8 cellular contexts compared by ENCODE assay signal in the genomic region with DNA sequence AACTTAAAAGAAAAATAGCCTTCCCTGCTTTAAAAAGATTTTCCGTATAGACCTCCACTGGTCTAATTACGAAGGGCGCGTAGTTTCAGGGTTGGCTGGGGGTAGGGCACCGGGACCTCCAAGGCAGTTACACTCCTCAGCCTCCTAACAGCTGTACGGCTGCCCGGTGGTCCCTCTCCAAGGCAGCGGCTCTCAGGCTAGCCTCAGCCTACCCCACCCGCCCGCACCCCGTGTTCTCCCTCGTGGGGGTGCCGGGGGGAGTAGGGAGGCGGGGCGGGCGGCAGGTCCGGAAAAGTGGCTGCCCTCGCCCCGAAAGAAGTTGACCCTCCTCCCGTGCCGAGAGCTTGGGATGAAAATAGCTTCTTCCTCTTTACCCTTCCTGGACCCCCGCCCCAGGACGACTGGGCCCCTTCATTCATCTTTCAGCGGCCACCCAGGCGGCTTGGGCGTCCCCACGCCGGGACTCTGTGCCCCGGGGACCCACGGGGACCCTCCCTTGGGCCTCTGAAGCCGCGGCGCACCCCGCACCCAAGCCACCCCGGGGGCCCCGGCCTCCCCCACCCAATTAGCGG. TPM values are rescaled to one million over a fixed set of nuclear protein-coding genes. Genes with fewer than 3 reads are reported as not detected.
DNase-seq lines count a peak whose midpoint lies in the region; ATAC-seq and TF ChIP-seq lines count a peak whose summit lies in the region.

No MANE protein-coding gene starts in this region.

- peak overlapping the region; percentile 98 for H3K27ac ChIP-seq in uterus

- DNase-seq in DMS53 (lab: John Stamatoyannopoulos, UW) (peak; percentile 47), DMS53 treated with DMSO at 0.1 percent for 48 hours (lab: John Stamatoyannopoulos, UW; ENCODE audit: unreplicated experiment) (no peak), LHCN-M2 (ENCODE audit: low read depth) (peak; percentile 35), erythroblast (lab: John Stamatoyannopoulos, UW) (peak; percentile 63 to 73), naive B cell (no peak), uterus (peak; percentile 58 to 61)
- DNase-seq in activated CD4-positive, alpha-beta memory T cell treated with anti-CD3 and anti-CD28 coated beads, Interleukin-2, amount 10 ng/mL, durations not matched to agents 7 days and 5 days, result peak; percentile 32

- POLR2A ChIA-PET in activated CD4-positive, alpha-beta memory T cell treated with anti-CD3 and anti-CD28 coated beads, Interleukin-2, amount 10 ng/mL, durations not matched to agents 7 days and 5 days (lab: Charles Lee), result interaction anchor here (1.0 to 2.8 kb wide), 5 partner anchors 17 to 67 kb away, joined by 3 to 19 read pairs (median 6); no protein-coding TSS in a partner anchor

- TF ChIP-seq CTCF in uterus (IDR thresholded peaks at IDR 0.05), result no peak

- peaks cover 1% of the 10 kb centered on the region for H3K27me3 Mint-ChIP-seq in activated CD4-positive, alpha-beta memory T cell treated with anti-CD3 and anti-CD28 coated beads, Interleukin-2, amount 10 ng/mL, durations not matched to agents 7 days and 5 days
- no peaks in the 10 kb centered on the region for H3K27me3 Mint-ChIP-seq in naive B cell

- intact Hi-C loops in uterus (cut with DNase I; ENCODE audit: low total_unique reads), result no loop called here

- TF ChIP-seq POLR2A in erythroblast (IDR thresholded peaks at IDR 0.05; ENCODE audit: low read length) (peak; percentile 34), uterus (IDR thresholded peaks at IDR 0.05) (no peak)

- no peaks in the 10 kb centered on the region for H3K27me3 ChIP-seq in uterus

- peak overlapping the region; percentile 91 for H3K4me3 Mint-ChIP-seq in activated CD4-positive, alpha-beta memory T cell treated with anti-CD3 and anti-CD28 coated beads, Interleukin-2, amount 10 ng/mL, durations not matched to agents 7 days and 5 days
- H3K4me3 Mint-ChIP-seq in naive B cell, result peak overlapping the region; percentile 76 to 100 (median 89)

- peak overlapping the region; percentile 78 to 96 for H3K4me3 ChIP-seq in uterus

- peaks cover 24% of the 10 kb centered on the region for H3K4me1 Mint-ChIP-seq in activated CD4-positive, alpha-beta memory T cell treated with anti-CD3 and anti-CD28 coated beads, Interleukin-2, amount 10 ng/mL, durations not matched to agents 7 days and 5 days
- H3K4me1 Mint-ChIP-seq in naive B cell, result peaks cover 15 to 36% (median 29%) of the 10 kb centered on the region in 3 donors

- no peaks in the 10 kb centered on the region for H3K36me3 ChIP-seq in uterus

- no peak for ATAC-seq in naive B cell (ENCODE audit: low read depth in 2 of 2)
- ATAC-seq in HG02678 (IDR thresholded peaks at IDR 0.05; ENCODE audit: unreplicated experiment), result no peak

- CTCF ChIA-PET in activated CD4-positive, alpha-beta memory T cell treated with anti-CD3 and anti-CD28 coated beads, Interleukin-2, amount 10 ng/mL, durations not matched to agents 7 days and 5 days (lab: Charles Lee), result interaction anchor here (0.9 to 1.9 kb wide), 3 partner anchors 23 to 67 kb away, joined by 3 to 6 read pairs (median 3); no protein-coding TSS in a partner anchor

- H3K4me1 ChIP-seq in uterus, result no peaks in the 10 kb centered on the region

- no peaks in the 10 kb centered on the region for H3K9me3 ChIP-seq in uterus

- H3K36me3 Mint-ChIP-seq in activated CD4-positive, alpha-beta memory T cell treated with anti-CD3 and anti-CD28 coated beads, Interleukin-2, amount 10 ng/mL, durations not matched to agents 7 days and 5 days (ENCODE audit: low read depth), result peaks cover 11% of the 10 kb centered on the region
- no peaks in the 10 kb centered on the region for H3K36me3 Mint-ChIP-seq in naive B cell

- H3K9me3 Mint-ChIP-seq in activated CD4-positive, alpha-beta memory T cell treated with anti-CD3 and anti-CD28 coated beads, Interleukin-2, amount 10 ng/mL, durations not matched to agents 7 days and 5 days, result no peaks in the 10 kb centered on the region
- no peaks in the 10 kb centered on the region for H3K9me3 Mint-ChIP-seq in naive B cell

- peak overlapping the region; percentile 61 for H3K27ac Mint-ChIP-seq in activated CD4-positive, alpha-beta memory T cell treated with anti-CD3 and anti-CD28 coated beads, Interleukin-2, amount 10 ng/mL, durations not matched to agents 7 days and 5 days
- H3K27ac Mint-ChIP-seq in naive B cell, result peak overlapping the region; percentile 69 to 96 (median 92)

RNA-seq across cellular contexts. Expression of a gene that starts 1.0 kb away (rescaled TPM):
- total RNA-seq in LHCN-M2 (2014; rRNA removed) (14.1 and 18.7 TPM in 2 replicates), uterus (10 to 100 TPM in 2 of 4 donors, 1 to 10 TPM in 2; 3.3 to 40.0 (median 19.7) TPM)
- polyA plus RNA-seq in LHCN-M2 (2012), result 8.5 TPM
- total RNA-seq in activated CD4-positive, alpha-beta memory T cell treated with anti-CD3 and anti-CD28 coated beads, Interleukin-2, amount 10 ng/mL, durations not matched to agents 7 days and 5 days, result 10 to 100 TPM; 22.1 to 23.4 TPM
- 1 to 10 TPM in 5 of 6 donors, under 1 TPM in 1; 0.78 to 2.6 (median 1.6) TPM for polyA plus RNA-seq in naive B cell (ENCODE audit: low read depth in 6 of 6)

Comparison
In these comparisons a context has a peak if more than half of its experiments do, and no peak if none do; other contexts are left out.
1. DNase-seq: peak in DMS53 (single experiment), LHCN-M2 (single experiment), activated CD4-positive, alpha-beta memory T cell treated with anti-CD3 and anti-CD28 coated beads, Interleukin-2, amount 10 ng/mL, durations not matched to agents 7 days and 5 days (single experiment), erythroblast (2 of 2) and uterus (2 of 2); none in DMS53 treated with DMSO at 0.1 percent for 48 hours (single experiment) and naive B cell (single experiment).